In genomic region chr2:210762604-210763588, GRCh38 we compare ENCODE assay signal across 1 cellular context.
TF ChIP-seq lines count a peak whose summit lies in the region.

No MANE protein-coding gene starts in this region.

TF ChIP-seq in WTC11, 78 proteins besides CTCF, POLR2A, EP300 and RAD21 (continued from another document):
- TF ChIP-seq PRDM15 (CRISPR knock-in tag; IDR thresholded peaks at IDR 0.05) (no peak), NR2C2 (CRISPR knock-in tag; IDR thresholded peaks at IDR 0.05) (no peak), ESRRA (CRISPR knock-in tag; IDR thresholded peaks at IDR 0.05; ENCODE audit: borderline replicate concordance) (no peak), TEAD4 (CRISPR knock-in tag; IDR thresholded peaks at IDR 0.05) (no peak)
TF ChIP-seq in WTC11: peak in this region for 1.
